ENCODE assay signal across 26 cellular contexts in the genomic region with DNA sequence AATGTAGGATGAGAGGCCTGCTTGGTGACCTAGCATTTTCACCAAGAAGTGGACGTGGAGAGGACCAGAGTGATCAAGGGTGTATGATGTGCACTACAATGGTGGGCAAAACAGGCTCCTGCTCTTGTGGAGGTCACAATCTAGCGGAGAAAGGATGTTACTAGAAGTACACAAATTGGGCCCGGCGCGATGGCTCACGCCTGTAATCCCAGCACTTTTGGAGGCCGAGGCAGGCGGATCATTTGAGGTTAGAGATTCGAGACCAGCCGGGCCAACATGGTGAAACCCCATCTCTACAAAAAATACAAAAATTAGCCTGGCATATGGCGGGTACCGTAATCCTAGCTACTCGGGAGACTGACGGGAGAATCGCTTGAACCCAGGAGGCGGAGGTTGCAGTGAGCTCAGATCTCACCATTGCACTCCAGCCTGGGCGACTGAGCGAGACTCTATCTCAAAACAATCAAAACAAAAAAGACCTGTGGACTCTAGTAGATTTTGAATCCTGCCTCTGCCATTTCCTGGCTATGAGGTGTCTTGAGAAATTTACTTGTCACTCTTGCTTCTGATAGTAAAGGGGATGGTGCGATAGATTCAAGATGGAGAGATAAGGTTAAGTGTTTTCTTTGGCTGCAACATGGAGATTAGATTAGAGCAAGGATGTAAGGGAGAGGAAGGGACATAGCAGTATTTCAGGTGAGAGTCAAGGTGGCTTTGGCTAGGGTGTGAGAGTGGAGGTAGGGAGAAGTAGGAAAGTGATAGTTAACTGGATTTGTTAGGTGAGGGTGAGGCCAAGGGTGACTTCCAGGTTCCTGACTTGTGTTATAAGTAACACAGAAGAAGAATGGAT. TPM values are rescaled to one million over a fixed set of nuclear protein-coding genes. Genes with fewer than 3 reads are reported as not detected.
DNase-seq lines count a peak whose midpoint lies in the region; ATAC-seq, FAIRE-seq and TF ChIP-seq lines count a peak whose summit lies in the region.
"Had no signal": no experiment of that assay in that cellular context is flagged by ENCODE, and none has a peak within 500 bp of the region (broad histone marks: within the 10 kb centered on the region; RNA-seq: fewer than 3 reads in every experiment).

No MANE protein-coding gene starts in this region.

- H3K4me1 ChIP-seq in HEK293 (ENCODE audit: control insufficient read depth, insufficient read depth, low read length) (peaks cover 2% of the 10 kb centered on the region; the same call in 1 of the 2 replicates), H1 (replicated peaks in 1 of 4; ENCODE audit: control insufficient read depth in 3 of 4, insufficient read depth in 4 of 4, low read length in 3 of 4) (no peaks in the 10 kb centered on the region), OCI-LY7 (ENCODE audit: insufficient read depth, low read length, poor library complexity, severe bottlenecking) (no peaks in the 10 kb centered on the region)
- H3K4me1 ChIP-seq: A549; BE2C; BLaER1 treated with 17β-estradiol and CSF1 and Interleukin-3, amounts not matched to agents 10 nM and 100 nM had no signal

- no peak overlapping the region for H3K4me3 ChIP-seq in HEK293 (ENCODE audit: low read depth, low read length)
- no peak overlapping the region for H3K4me3 ChIP-seq in H1 (ENCODE audit: extremely low read depth in 1 of 4, insufficient read depth in 2 of 4, low read depth in 3 of 4, low read length in 4 of 4)
- no peak overlapping the region for H3K4me3 ChIP-seq in OCI-LY7 (ENCODE audit: low read depth, low read length, poor library complexity, severe bottlenecking)
- H3K4me3 ChIP-seq: A549; BLaER1 treated with 17β-estradiol and CSF1 and Interleukin-3, amounts not matched to agents 10 nM and 100 nM; GM23338 had no signal

- no peaks in the 10 kb centered on the region for H3K36me3 Mint-ChIP-seq in osteocyte (ENCODE audit: unreplicated experiment)
- H3K36me3 Mint-ChIP-seq: CD14-positive monocyte; CD8-positive, alpha-beta memory T cell had no signal

- H3K23me2 ChIP-seq in H1 (ENCODE audit: low read depth, low read length) = no peaks in the 10 kb centered on the region; the same call in 1 of the 2 replicates

- no peak overlapping the region for H3K23ac ChIP-seq in H1 (ENCODE audit: insufficient read length)

- no peak overlapping the region for H3K18ac ChIP-seq in H1 (ENCODE audit: extremely low read depth, low read length)

- TF ChIP-seq POLR2A in H1 (IDR thresholded peaks at IDR 0.05; ENCODE audit: control extremely low read depth in 1 of 2, low read depth in 2 of 2, low read length in 2 of 2) = no peak

- CTCF ChIA-PET in HEK293 (lab: Yijun Ruan, JAX) = no interaction called here
- CTCF ChIA-PET in H1 (lab: Charles Lee; ENCODE audit: partially characterized antibody) = interaction anchor here (0.6 to 1.2 kb wide), 4 partner anchors 31 to 51 kb away, joined by 3 read pairs; no protein-coding TSS in a partner anchor
- CTCF ChIA-PET in OCI-LY7 (lab: Charles Lee; ENCODE audit: unreplicated experiment) = no interaction called here

- DNase-seq in H1 (ENCODE audit: low read depth in 1 of 2, low spot score in 2 of 2) (no peak), osteocyte (ENCODE audit: extremely low spot score, unreplicated experiment) (peak; percentile 77), OCI-LY7 (ENCODE audit: low spot score) (no peak), GM03348 (ENCODE audit: low spot score) (no peak)
- DNase-seq: 8988T; ACHN; AML-193; BE2C; CD4-positive, alpha-beta T cell; CD8-positive, alpha-beta memory T cell; DMS 273 treated with DMSO at 0.1 percent for 48 hours; DMS79; EL; GDM1; H7; HFFc6 had no signal

- H2AFZ ChIP-seq in H1 (ENCODE audit: low read length) (no peak overlapping the region), OCI-LY7 (ENCODE audit: low read length) (no peak overlapping the region)
- H2AFZ ChIP-seq: GM23338 had no signal

- no peaks in the 10 kb centered on the region for H3K4me1 Mint-ChIP-seq in osteocyte (ENCODE audit: unreplicated experiment)
- H3K4me1 Mint-ChIP-seq: CD14-positive monocyte; CD8-positive, alpha-beta memory T cell; GM23338 had no signal

- H3K14ac ChIP-seq in H1 (ENCODE audit: insufficient read length) = no peak overlapping the region

- H3K4me2 ChIP-seq in H1 (ENCODE audit: insufficient read depth in 1 of 2, low read depth in 2 of 2, low read length in 2 of 2) (no peak overlapping the region), OCI-LY7 (ENCODE audit: low read length) (no peak overlapping the region)
- H3K4me2 ChIP-seq: A549; BLaER1 treated with 17β-estradiol and CSF1 and Interleukin-3, amounts not matched to agents 10 nM and 100 nM; GM23338 had no signal

- H4K8ac ChIP-seq in H1 (ENCODE audit: extremely low read depth, insufficient read depth, low read length) = no peak overlapping the region

- TF ChIP-seq EP300 in H1 (IDR thresholded peaks at IDR 0.05; ENCODE audit: borderline replicate concordance in 1 of 2, low read depth in 2 of 2, low read length in 2 of 2) = no peak

- H3K27me3 ChIP-seq in H1 (replicated peaks in 1 of 4; ENCODE audit: control insufficient read depth in 3 of 4, extremely low read depth in 1 of 4, insufficient read depth in 3 of 4, low read length in 3 of 4) = no peaks in the 10 kb centered on the region
- H3K27me3 ChIP-seq: BE2C; BLaER1 treated with 17β-estradiol and CSF1 and Interleukin-3, amounts not matched to agents 10 nM and 100 nM had no signal

- H3K79me1 ChIP-seq in H1 (ENCODE audit: low read depth, low read length) = no peaks in the 10 kb centered on the region

- 89% methylated on average over 19 of the region's 19 CpGs; no CpG with 5 or more reads in 1 of the 2 experiments for WGBS in H1 (ENCODE audit: extremely low coverage in 1 of 2, insufficient coverage in 1 of 2, insufficient read length in 1 of 2, insufficient replicate concordance in 2 of 2, low coverage in 1 of 2, low lambda C conversion rate in 2 of 2, missing lambda C conversion rate in 1 of 2), 2 experiments

- no peaks in the 10 kb centered on the region for H3K9me3 Mint-ChIP-seq in osteocyte (ENCODE audit: unreplicated experiment)
- H3K9me3 Mint-ChIP-seq: CD4-positive, alpha-beta T cell; GM23338; HFFc6 had no signal

- no peak overlapping the region for H3K27ac Mint-ChIP-seq in osteocyte (ENCODE audit: unreplicated experiment)
- H3K27ac Mint-ChIP-seq: CD14-positive monocyte; CD4-positive, alpha-beta T cell; CD8-positive, alpha-beta memory T cell; GM23338; HFFc6 had no signal

- H3K4ac ChIP-seq in H1 (replicated peaks; ENCODE audit: insufficient read length, low read depth, low read length) = no peak overlapping the region

- H3K9me3 ChIP-seq in HEK293 (ENCODE audit: control insufficient read depth, insufficient read depth, low read depth, low read length) (no peaks in the 10 kb centered on the region), H1 (ENCODE audit: insufficient read depth in 2 of 2, low read depth in 1 of 2, low read length in 1 of 2) (no peaks in the 10 kb centered on the region), OCI-LY7 (ENCODE audit: low read length) (no peaks in the 10 kb centered on the region)
- H3K9me3 ChIP-seq: A549; BE2C; BLaER1 treated with 17β-estradiol and CSF1 and Interleukin-3, amounts not matched to agents 10 nM and 100 nM had no signal

- TF ChIP-seq CTCF in HEK293 (tag by site-specific recombination; IDR thresholded peaks at IDR 0.05) (no peak), H1 (IDR thresholded peaks at IDR 0.05; ENCODE audit: control extremely low read depth in 1 of 3, insufficient read depth in 1 of 3, low read depth in 1 of 3, low read length in 3 of 3) (no peak), osteocyte (IDR thresholded peaks at IDR 0.05) (no peak), OCI-LY7 (conservative IDR thresholded peaks at IDR 0.05; ENCODE audit: low read length) (no peak)

- H4K20me1 ChIP-seq in H1 (replicated peaks in 1 of 2; ENCODE audit: control insufficient read depth in 1 of 2, insufficient read depth in 2 of 2, low read length in 2 of 2) (no peaks in the 10 kb centered on the region), OCI-LY7 (ENCODE audit: insufficient read depth, low read length) (no peaks in the 10 kb centered on the region)
- H4K20me1 ChIP-seq: BLaER1 treated with 17β-estradiol and CSF1 and Interleukin-3, amounts not matched to agents 10 nM and 100 nM had no signal

- no peak for TF ChIP-seq RAD21 in H1 (IDR thresholded peaks at IDR 0.05 in 1 of 2, conservative IDR thresholded peaks at IDR 0.05 in 1 of 2; ENCODE audit: low read depth in 2 of 2, low read length in 2 of 2)

- FAIRE-seq in H1 (lab: Jason Lieb, UNC) = no peak
- FAIRE-seq: A549, D721Med, GM12891, GM18507 had no signal

- H3K56ac ChIP-seq in H1 (replicated peaks; ENCODE audit: insufficient read length, low read depth, low read length) = peak overlapping the region; percentile 64

- H2BK120ac ChIP-seq in H1 (replicated peaks; ENCODE audit: low read depth, low read length) = no peak overlapping the region

- H2BK20ac ChIP-seq in H1 (ENCODE audit: low read length) = no peak overlapping the region

- H2BK12ac ChIP-seq in H1 (ENCODE audit: low read depth, low read length) = no peak overlapping the region

- H2BK15ac ChIP-seq in H1 (ENCODE audit: low read length) = no peak overlapping the region

- H2BK5ac ChIP-seq in H1 (ENCODE audit: low read depth, low read length) = no peak overlapping the region

- H2AK5ac ChIP-seq in H1 (ENCODE audit: low read depth, low read length) = no peak overlapping the region

- no peak overlapping the region for H4K5ac ChIP-seq in H1 (ENCODE audit: insufficient read length, low read depth, low read length)

- no peak for ATAC-seq in HG03354 (IDR thresholded peaks at IDR 0.05; ENCODE audit: poor library complexity, severe bottlenecking, unreplicated experiment)
- ATAC-seq: A549, GM23338, HCT116 had no signal

- no peak overlapping the region for H3K9ac ChIP-seq in H1 (replicated peaks in 1 of 4; ENCODE audit: extremely low read depth in 1 of 4, low read depth in 3 of 4, low read length in 3 of 4)
- H3K9ac ChIP-seq: BLaER1 treated with 17β-estradiol and CSF1 and Interleukin-3, amounts not matched to agents 10 nM and 100 nM had no signal

- no peak overlapping the region for H3K4me3 Mint-ChIP-seq in osteocyte (ENCODE audit: unreplicated experiment)
- H3K4me3 Mint-ChIP-seq: CD14-positive monocyte; CD4-positive, alpha-beta T cell; CD8-positive, alpha-beta memory T cell; GM23338; HFFc6 had no signal

- BruUV-seq in OCI-LY7 (replicated peaks; lab: Mats Ljungman, UMichigan) = no TSS peak

- no peak overlapping the region for H4K91ac ChIP-seq in H1 (replicated peaks; ENCODE audit: insufficient read length, low read length)

- no peaks in the 10 kb centered on the region for H3K79me2 ChIP-seq in H1 (ENCODE audit: control insufficient read depth in 1 of 2, insufficient read depth in 2 of 2, low read length in 2 of 2)
- no peaks in the 10 kb centered on the region for H3K79me2 ChIP-seq in OCI-LY7 (ENCODE audit: insufficient read depth, low read depth, low read length)

- peaks cover 27% of the 10 kb centered on the region for H3K27me3 Mint-ChIP-seq in osteocyte (ENCODE audit: unreplicated experiment)

- H3K36me3 ChIP-seq in HEK293 (ENCODE audit: control insufficient read depth in 2 of 2, insufficient read depth in 1 of 2, low read length in 2 of 2) (no peaks in the 10 kb centered on the region), H1 (ENCODE audit: control insufficient read depth in 2 of 4, insufficient read depth in 4 of 4, low read length in 3 of 4) (no peaks in the 10 kb centered on the region), OCI-LY7 (ENCODE audit: insufficient read depth, low read length) (no peaks in the 10 kb centered on the region)
- H3K36me3 ChIP-seq: BE2C; BLaER1 treated with 17β-estradiol and CSF1 and Interleukin-3, amounts not matched to agents 10 nM and 100 nM had no signal

- H3K9me2 ChIP-seq in OCI-LY7 (ENCODE audit: insufficient read depth, low read length) = no peaks in the 10 kb centered on the region

- H3K27ac ChIP-seq in HEK293 (ENCODE audit: extremely low read depth, low read depth, low read length) (no peak overlapping the region), H1 (ENCODE audit: low read depth, low read length) (no peak overlapping the region), OCI-LY7 (ENCODE audit: low read depth, low read length, poor library complexity, severe bottlenecking) (no peak overlapping the region)
- H3K27ac ChIP-seq: A549; BLaER1 treated with 17β-estradiol and CSF1 and Interleukin-3, amounts not matched to agents 10 nM and 100 nM had no signal

- intact Hi-C loops in OCI-LY7 (cut with micrococcal nuclease; ENCODE audit: unreplicated experiment) = no loop called here

- POLR2A ChIA-PET in HEK293 (lab: Yijun Ruan, JAX) = no interaction called here
- POLR2A ChIA-PET in H1 (lab: Charles Lee; ENCODE audit: partially characterized antibody) = no interaction called here
- POLR2A ChIA-PET in OCI-LY7 (lab: Charles Lee) = no interaction called here

RNA-seq across cellular contexts. Expression of gene KLF18, which starts 7.1 kb away (rescaled TPM):
- 0.09 TPM in 1 of 2 replicates, not detected in the other for total RNA-seq in H1 (2021; fragmentation: NEBNext Ultra II Directional; extraction: Animal tissue kit (Norgen Biotek cat#: 25700))
- polyA plus RNA-seq in H1 (2011; rRNA removed) = 0.15 and 0.19 TPM in 2 replicates
- 0.14 TPM for polyA plus RNA-seq in H1 (2011; cell fraction: cytosol; rRNA removed)
- polyA plus RNA-seq in H1 (2011; cell fraction: nucleus; rRNA removed) = 0.39 TPM
- 0.05 to 0.09 TPM in 2 of 4 replicates, not detected in the others for polyA plus RNA-seq in H1 (2012, experiment 1 of 2)
- polyA plus RNA-seq in H1 (2012, experiment 2 of 2) = not detected
- 0.04 TPM for polyA plus RNA-seq in H1 (2013, experiment 1 of 2)
- polyA plus RNA-seq in H1 (2013, experiment 2 of 2) = 0.06 TPM
- polyA minus RNA-seq in H1 (2011; rRNA and poly(A)+ RNA removed) = 0.39 and 0.54 TPM in 2 replicates
- polyA minus RNA-seq in H1 (2011; cell fraction: cytosol; rRNA and poly(A)+ RNA removed) = not detected
- polyA minus RNA-seq in H1 (2011; cell fraction: nucleus; rRNA and poly(A)+ RNA removed) = 0.40 TPM
- not detected in 2 replicates for total RNA-seq in osteocyte
- total RNA-seq in OCI-LY7 (2014; rRNA removed; shearing (Covaris generic)) = not detected in 2 replicates
- total RNA-seq in OCI-LY7 (2022) = not detected in 2 replicates
- total RNA-seq: CD4-positive, alpha-beta T cell; CD8-positive, alpha-beta memory T cell; HFFc6 had no signal
- polyA plus RNA-seq: A549; CD14-positive monocyte; CD8-positive, alpha-beta memory T cell; GM23338 had no signal

RNA-seq across cellular contexts. Expression of gene KLF17, which starts 15.7 kb away (rescaled TPM):
- total RNA-seq in H1 (2021; fragmentation: NEBNext Ultra II Directional; extraction: Animal tissue kit (Norgen Biotek cat#: 25700)) = not detected in 2 replicates
- polyA plus RNA-seq in H1 (2011; rRNA removed) = not detected in 2 replicates
- not detected for polyA plus RNA-seq in H1 (2011; cell fraction: cytosol; rRNA removed)
- polyA plus RNA-seq in H1 (2011; cell fraction: nucleus; rRNA removed) = not detected
- polyA plus RNA-seq in H1 (2012, experiment 1 of 2) = not detected in 4 replicates
- not detected for polyA plus RNA-seq in H1 (2012, experiment 2 of 2)
- not detected for polyA plus RNA-seq in H1 (2013, experiment 1 of 2)
- not detected for polyA plus RNA-seq in H1 (2013, experiment 2 of 2)
- polyA minus RNA-seq in H1 (2011; rRNA and poly(A)+ RNA removed) = not detected in 2 replicates
- not detected for polyA minus RNA-seq in H1 (2011; cell fraction: cytosol; rRNA and poly(A)+ RNA removed)
- polyA minus RNA-seq in H1 (2011; cell fraction: nucleus; rRNA and poly(A)+ RNA removed) = not detected
- total RNA-seq in osteocyte = not detected in 2 replicates
- total RNA-seq in OCI-LY7 (2014; rRNA removed; shearing (Covaris generic)) = not detected in 2 replicates
- total RNA-seq in OCI-LY7 (2022) = not detected in 2 replicates
- total RNA-seq: CD4-positive, alpha-beta T cell; CD8-positive, alpha-beta memory T cell; GM23338; H7 had no signal
- polyA plus RNA-seq: CD14-positive monocyte; CD8-positive, alpha-beta memory T cell; GM23338 had no signal
